In the genomic region with DNA sequence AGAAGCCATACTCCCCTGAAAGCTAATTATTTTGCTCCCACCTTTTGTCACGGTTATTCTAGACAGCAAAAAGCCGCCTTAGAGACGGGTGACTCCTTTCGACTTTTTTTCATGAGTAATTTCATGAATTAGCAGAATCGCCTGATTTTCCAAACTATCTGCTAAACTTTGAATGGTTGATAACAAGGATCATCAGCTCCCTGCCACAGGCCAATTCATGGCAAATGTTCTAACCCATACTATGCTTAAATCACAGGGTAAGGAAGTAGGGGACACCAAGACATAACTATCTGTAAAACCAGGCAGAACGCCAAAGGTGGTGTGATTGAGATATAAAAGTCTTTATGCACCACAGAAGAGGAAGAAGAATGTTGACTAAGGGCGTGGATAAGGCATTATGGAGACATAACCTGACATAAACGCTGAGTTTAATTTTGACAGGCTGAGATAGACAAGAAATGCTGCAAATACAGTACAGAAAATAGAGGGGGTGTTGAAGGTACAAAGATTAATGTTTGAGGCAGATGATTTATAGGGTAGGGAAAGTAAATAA, we compare ENCODE assay signal across 1 cellular context.
TF ChIP-seq lines count a peak whose summit lies in the region.

No MANE protein-coding gene starts in this region.

TF ChIP-seq in K562, 482 proteins besides CTCF, POLR2A, EP300 and RAD21 (continued from another document and continues in another):
- TF ChIP-seq, protein P1, sequence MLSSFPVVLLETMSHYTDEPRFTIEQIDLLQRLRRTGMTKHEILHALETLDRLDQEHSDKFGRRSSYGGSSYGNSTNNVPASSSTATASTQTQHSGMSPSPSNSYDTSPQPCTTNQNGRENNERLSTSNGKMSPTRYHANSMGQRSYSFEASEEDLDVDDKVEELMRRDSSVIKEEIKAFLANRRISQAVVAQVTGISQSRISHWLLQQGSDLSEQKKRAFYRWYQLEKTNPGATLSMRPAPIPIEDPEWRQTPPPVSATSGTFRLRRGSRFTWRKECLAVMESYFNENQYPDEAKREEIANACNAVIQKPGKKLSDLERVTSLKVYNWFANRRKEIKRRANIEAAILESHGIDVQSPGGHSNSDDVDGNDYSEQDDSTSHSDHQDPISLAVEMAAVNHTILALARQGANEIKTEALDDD (IDR thresholded peaks at IDR 0.05) = peak; percentile 89
- TF ChIP-seq KDM1A (IDR thresholded peaks at IDR 0.05) (peak; percentile 95), EGR1 (conservative IDR thresholded peaks at IDR 0.05) (0 out of 2 replicates have a peak, but pooled peaks have one; percentile 5), MTA3 (IDR thresholded peaks at IDR 0.05; ENCODE audit: borderline replicate concordance) (no peak), CBX1 (IDR thresholded peaks at IDR 0.05; ENCODE audit: low read depth) (no peak), HDGF (IDR thresholded peaks at IDR 0.05) (no peak), ETV1 (tag; conservative IDR thresholded peaks at IDR 0.05; ENCODE audit: low read depth) (peak; percentile 16; the same call in 1 of the 2 replicates), CBFA2T2 (conservative IDR thresholded peaks at IDR 0.05) (peak; percentile 72), TSC22D4 (tag; IDR thresholded peaks at IDR 0.05) (no peak), SOX6 (IDR thresholded peaks at IDR 0.05) (peak; percentile 70), SIN3A (IDR thresholded peaks at IDR 0.05; ENCODE audit: borderline replicate concordance in 2 of 2, control insufficient read depth in 1 of 2, low read depth in 2 of 2, low read length in 2 of 2) (0 out of 4 replicates have a peak, but pooled peaks of 1 of the 2 experiments have one; percentile 2), SUPT5H (IDR thresholded peaks at IDR 0.05) (no peak), FOXJ2 (tag; IDR thresholded peaks at IDR 0.05) (0 out of 2 replicates have a peak, but pooled peaks have one; percentile 13), ZNF316 (IDR thresholded peaks at IDR 0.05) (0 out of 2 replicates have a peak, but pooled peaks have one; percentile 2), TCF3 (CRISPR knock-in tag; IDR thresholded peaks at IDR 0.05) (peak; percentile 78), RCOR1 (IDR thresholded peaks at IDR 0.05; ENCODE audit: borderline replicate concordance in 1 of 2, low read depth in 2 of 2, low read length in 2 of 2) (peak; percentile 11 to 92; a peak in 3 of 4 replicates), STAT5A (IDR thresholded peaks at IDR 0.05; ENCODE audit: borderline replicate concordance, low read length) (0 out of 2 replicates have a peak, but pooled peaks have one; percentile 29), SMARCE1 (IDR thresholded peaks at IDR 0.05) (peak; percentile 80), PTTG1 (tag; IDR thresholded peaks at IDR 0.05; ENCODE audit: low read depth) (no peak), CEBPB (tag; IDR thresholded peaks at IDR 0.05) (peak; percentile 14; the same call in 1 of the 2 replicates), TEAD4 (IDR thresholded peaks at IDR 0.05; ENCODE audit: low read length) (peak; percentile 85), TEAD4 (CRISPR knock-in tag; IDR thresholded peaks at IDR 0.05; ENCODE audit: borderline replicate concordance) (no peak), ZEB2 (IDR thresholded peaks at IDR 0.05) (0 out of 2 replicates have a peak, but pooled peaks have one; percentile 28), HDAC3 (IDR thresholded peaks at IDR 0.05; ENCODE audit: borderline replicate concordance, partially characterized antibody) (peak; percentile 64), FOXA3 (CRISPR knock-in tag; conservative IDR thresholded peaks at IDR 0.05 in 1 of 2, IDR thresholded peaks at IDR 0.05 in 1 of 2) (peak; percentile 93 to 97), JUNB (CRISPR knock-in tag; conservative IDR thresholded peaks at IDR 0.05) (no peak), NRF1 (conservative IDR thresholded peaks at IDR 0.05 in 1 of 2, IDR thresholded peaks at IDR 0.05 in 1 of 2) (no peak), FOSL1 (tag; conservative IDR thresholded peaks at IDR 0.05) (no peak), ZNF41 (CRISPR knock-in tag; conservative IDR thresholded peaks at IDR 0.05) (0 out of 2 replicates have a peak, but pooled peaks have one; percentile 18), ZSCAN29 (IDR thresholded peaks at IDR 0.05) (peak; percentile 94), GATA2 (CRISPR knock-in tag; IDR thresholded peaks at IDR 0.05) (0 out of 2 replicates have a peak, but pooled peaks have one; percentile 44), ZC3H8 (IDR thresholded peaks at IDR 0.05) (no peak), CBFA2T3 (IDR thresholded peaks at IDR 0.05) (peak; percentile 88), DPF2 (IDR thresholded peaks at IDR 0.05) (peak; percentile 79), TARDBP (IDR thresholded peaks at IDR 0.05) (no peak), JUND (IDR thresholded peaks at IDR 0.05; ENCODE audit: borderline replicate concordance, low read depth, low read length) (no peak), JUND (tag; IDR thresholded peaks at IDR 0.05; ENCODE audit: borderline replicate concordance, low read depth, low read length) (peak; percentile 49; the same call in 1 of the 3 replicates), SETDB1 (IDR thresholded peaks at IDR 0.05; ENCODE audit: low read length) (no peak), ARNT (IDR thresholded peaks at IDR 0.05) (peak in 1 of 2 experiments; percentile 7; a peak in 1 of 4 replicates), HDAC2 (IDR thresholded peaks at IDR 0.05) (peak; percentile 87), MYNN (IDR thresholded peaks at IDR 0.05) (peak; percentile 59; the same call in 1 of the 2 replicates), MYNN (CRISPR knock-in tag; IDR thresholded peaks at IDR 0.05) (no peak), KAT8 (IDR thresholded peaks at IDR 0.05; ENCODE audit: low read depth) (no peak), SMARCA4 (IDR thresholded peaks at IDR 0.05) (peak; percentile 82), NONO (IDR thresholded peaks at IDR 0.05; ENCODE audit: low read depth in 2 of 2, low read length in 1 of 2) (no peak), BACH1 (tag; IDR thresholded peaks at IDR 0.05) (peak; percentile 75; the same call in 1 of the 2 replicates), ARID1B (IDR thresholded peaks at IDR 0.05) (peak; percentile 81), ZNF584 (CRISPR knock-in tag; IDR thresholded peaks at IDR 0.05; ENCODE audit: low read depth) (no peak), PPARD (CRISPR knock-in tag; IDR thresholded peaks at IDR 0.05) (no peak)
- TF ChIP-seq, protein P2, sequence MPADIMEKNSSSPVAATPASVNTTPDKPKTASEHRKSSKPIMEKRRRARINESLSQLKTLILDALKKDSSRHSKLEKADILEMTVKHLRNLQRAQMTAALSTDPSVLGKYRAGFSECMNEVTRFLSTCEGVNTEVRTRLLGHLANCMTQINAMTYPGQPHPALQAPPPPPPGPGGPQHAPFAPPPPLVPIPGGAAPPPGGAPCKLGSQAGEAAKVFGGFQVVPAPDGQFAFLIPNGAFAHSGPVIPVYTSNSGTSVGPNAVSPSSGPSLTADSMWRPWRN (IDR thresholded peaks at IDR 0.05; ENCODE audit: low read depth) = peak; percentile 84
- TF ChIP-seq, protein P3, sequence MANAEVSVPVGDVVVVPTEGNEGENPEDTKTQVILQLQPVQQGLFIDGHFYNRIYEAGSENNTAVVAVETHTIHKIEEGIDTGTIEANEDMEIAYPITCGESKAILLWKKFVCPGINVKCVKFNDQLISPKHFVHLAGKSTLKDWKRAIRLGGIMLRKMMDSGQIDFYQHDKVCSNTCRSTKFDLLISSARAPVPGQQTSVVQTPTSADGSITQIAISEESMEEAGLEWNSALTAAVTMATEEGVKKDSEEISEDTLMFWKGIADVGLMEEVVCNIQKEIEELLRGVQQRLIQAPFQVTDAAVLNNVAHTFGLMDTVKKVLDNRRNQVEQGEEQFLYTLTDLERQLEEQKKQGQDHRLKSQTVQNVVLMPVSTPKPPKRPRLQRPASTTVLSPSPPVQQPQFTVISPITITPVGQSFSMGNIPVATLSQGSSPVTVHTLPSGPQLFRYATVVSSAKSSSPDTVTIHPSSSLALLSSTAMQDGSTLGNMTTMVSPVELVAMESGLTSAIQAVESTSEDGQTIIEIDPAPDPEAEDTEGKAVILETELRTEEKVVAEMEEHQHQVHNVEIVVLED (CRISPR knock-in tag; IDR thresholded peaks at IDR 0.05) = no peak
- TF ChIP-seq, protein P4, sequence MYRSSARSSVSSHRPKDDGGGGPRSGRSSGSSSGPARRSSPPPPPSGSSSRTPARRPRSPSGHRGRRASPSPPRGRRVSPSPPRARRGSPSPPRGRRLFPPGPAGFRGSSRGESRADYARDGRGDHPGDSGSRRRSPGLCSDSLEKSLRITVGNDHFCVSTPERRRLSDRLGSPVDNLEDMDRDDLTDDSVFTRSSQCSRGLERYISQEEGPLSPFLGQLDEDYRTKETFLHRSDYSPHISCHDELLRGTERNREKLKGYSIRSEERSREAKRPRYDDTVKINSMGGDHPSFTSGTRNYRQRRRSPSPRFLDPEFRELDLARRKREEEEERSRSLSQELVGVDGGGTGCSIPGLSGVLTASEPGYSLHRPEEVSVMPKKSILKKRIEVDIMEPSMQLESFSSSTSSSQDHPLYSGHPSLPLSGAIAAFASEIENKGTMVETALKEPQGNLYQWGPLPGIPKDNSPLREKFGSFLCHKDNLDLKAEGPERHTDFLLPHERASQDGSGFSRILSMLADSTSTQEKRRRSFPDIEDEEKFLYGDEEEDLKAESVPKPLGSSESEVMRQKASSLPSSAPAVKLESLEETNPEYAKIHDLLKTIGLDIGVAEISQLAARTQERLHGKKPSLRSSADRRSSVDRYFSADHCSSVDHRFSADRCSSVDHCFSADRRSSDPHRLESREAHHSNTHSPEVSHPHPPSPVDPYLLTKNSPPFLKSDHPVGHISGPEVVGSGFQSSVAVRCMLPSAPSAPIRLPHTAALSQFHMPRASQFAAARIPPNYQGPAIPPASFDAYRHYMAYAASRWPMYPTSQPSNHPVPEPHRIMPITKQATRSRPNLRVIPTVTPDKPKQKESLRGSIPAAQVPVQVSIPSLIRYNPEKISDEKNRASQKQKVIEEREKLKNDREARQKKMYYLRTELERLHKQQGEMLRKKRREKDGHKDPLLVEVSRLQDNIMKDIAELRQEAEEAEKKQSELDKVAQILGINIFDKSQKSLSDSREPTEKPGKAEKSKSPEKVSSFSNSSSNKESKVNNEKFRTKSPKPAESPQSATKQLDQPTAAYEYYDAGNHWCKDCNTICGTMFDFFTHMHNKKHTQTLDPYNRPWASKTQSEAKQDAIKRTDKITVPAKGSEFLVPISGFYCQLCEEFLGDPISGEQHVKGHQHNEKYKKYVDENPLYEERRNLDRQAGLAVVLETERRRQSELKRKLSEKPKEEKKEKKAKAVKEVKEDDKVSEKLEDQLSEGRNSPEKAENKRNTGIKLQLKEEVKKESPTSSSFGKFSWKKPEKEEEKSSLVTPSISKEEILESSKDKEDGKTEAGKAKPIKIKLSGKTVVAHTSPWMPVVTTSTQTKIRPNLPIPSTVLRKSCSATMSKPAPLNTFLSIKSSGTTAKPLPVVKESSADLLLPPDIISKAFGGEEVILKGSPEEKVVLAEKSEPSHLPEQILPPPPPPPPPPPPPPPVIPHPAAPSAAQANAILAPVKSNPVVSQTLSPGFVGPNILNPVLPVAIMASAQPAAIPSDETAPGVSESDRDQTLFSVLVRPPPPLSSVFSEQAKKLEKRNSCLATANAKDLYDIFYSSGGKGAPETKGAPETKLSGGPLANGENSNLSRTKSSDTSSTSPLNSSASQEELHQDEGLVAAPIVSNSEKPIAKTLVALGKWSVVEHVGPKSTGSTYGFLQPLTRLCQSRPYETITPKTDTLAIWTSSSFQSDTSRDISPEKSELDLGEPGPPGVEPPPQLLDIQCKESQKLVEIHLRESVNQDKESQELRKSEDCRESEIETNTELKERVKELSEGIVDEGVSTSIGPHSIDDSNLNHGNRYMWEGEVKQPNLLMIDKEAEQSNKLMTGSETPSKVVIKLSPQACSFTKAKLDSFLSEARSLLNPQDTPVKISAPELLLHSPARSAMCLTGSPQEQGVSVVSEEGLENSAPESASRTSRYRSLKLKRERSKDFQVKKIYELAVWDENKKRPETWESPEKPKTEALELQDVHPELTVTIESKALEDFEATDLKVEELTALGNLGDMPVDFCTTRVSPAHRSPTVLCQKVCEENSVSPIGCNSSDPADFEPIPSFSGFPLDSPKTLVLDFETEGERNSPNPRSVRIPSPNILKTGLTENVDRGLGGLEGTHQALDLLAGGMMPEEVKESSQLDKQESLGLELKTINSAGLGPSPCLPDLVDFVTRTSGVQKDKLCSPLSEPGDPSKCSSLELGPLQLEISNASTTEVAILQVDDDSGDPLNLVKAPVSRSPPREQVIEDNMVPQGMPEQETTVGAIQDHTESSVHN (IDR thresholded peaks at IDR 0.05; ENCODE audit: borderline replicate concordance in 1 of 2, low read depth in 1 of 2) = 0 out of 4 replicates have a peak, but pooled peaks of 1 of the 2 experiments have one; percentile 36
- TF ChIP-seq, protein P5, sequence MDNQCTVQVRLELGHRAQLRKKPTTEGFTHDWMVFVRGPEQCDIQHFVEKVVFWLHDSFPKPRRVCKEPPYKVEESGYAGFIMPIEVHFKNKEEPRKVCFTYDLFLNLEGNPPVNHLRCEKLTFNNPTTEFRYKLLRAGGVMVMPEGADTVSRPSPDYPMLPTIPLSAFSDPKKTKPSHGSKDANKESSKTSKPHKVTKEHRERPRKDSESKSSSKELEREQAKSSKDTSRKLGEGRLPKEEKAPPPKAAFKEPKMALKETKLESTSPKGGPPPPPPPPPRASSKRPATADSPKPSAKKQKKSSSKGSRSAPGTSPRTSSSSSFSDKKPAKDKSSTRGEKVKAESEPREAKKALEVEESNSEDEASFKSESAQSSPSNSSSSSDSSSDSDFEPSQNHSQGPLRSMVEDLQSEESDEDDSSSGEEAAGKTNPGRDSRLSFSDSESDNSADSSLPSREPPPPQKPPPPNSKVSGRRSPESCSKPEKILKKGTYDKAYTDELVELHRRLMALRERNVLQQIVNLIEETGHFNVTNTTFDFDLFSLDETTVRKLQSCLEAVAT (IDR thresholded peaks at IDR 0.05) = 0 out of 4 replicates have a peak, but pooled peaks of 1 of the 2 experiments have one; percentile 36
- TF ChIP-seq, protein P6, sequence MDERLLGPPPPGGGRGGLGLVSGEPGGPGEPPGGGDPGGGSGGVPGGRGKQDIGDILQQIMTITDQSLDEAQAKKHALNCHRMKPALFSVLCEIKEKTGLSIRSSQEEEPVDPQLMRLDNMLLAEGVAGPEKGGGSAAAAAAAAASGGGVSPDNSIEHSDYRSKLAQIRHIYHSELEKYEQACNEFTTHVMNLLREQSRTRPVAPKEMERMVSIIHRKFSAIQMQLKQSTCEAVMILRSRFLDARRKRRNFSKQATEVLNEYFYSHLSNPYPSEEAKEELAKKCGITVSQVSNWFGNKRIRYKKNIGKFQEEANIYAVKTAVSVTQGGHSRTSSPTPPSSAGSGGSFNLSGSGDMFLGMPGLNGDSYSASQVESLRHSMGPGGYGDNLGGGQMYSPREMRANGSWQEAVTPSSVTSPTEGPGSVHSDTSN (CRISPR knock-in tag; IDR thresholded peaks at IDR 0.05; ENCODE audit: low read depth) = no peak
- TF ChIP-seq, protein P6 (tag; conservative IDR thresholded peaks at IDR 0.05; ENCODE audit: low read depth) = peak; percentile 95
